In genomic region chr4:18945464-18945863, GRCh38 we compare ENCODE assay signal across 35 cellular contexts.
"Had no signal": no experiment of that assay in that cellular context is flagged by ENCODE, and none has a peak within 500 bp of the region (broad histone marks: within the 10 kb centered on the region; RNA-seq: fewer than 3 reads in every experiment).

No MANE protein-coding gene starts in this region.

- H3K27me3 ChIP-seq: MG63 had no signal

- H3K36me3 ChIP-seq: MG63 had no signal

- DNase-seq: Karpas-422, Kasumi-1, MG63, MM.1S, MV-4-11, NCI-H1048, NCI-H1092, NCI-H1092 treated with DMSO at 0.1 percent for 48 hours, NCI-H1105, NCI-H1105 treated with DMSO at 0.1 percent for 48 hours, NCI-H1417, NCI-H1417 treated with DMSO at 0.1 percent for 48 hours, NCI-H1436, NCI-H1436 treated with DMSO at 0.1 percent for 48 hours, NCI-H146, NCI-H1694, NCI-H1694 treated with DMSO at 0.1 percent for 48 hours, NCI-H187, NCI-H187 treated with DMSO at 0.1 percent for 48 hours, NCI-H1930, NCI-H2029, NCI-H2029 treated with DMSO at 0.1 percent for 48 hours, NCI-H2081, NCI-H2081 treated with DMSO at 0.1 percent for 48 hours, NCI-H2107, NCI-H2171, NCI-H2171 treated with DMSO at 0.1 percent for 48 hours, NCI-H2227 treated with DMSO at 0.1 percent for 48 hours, NCI-H226, NCI-H345, NCI-H446, NCI-H446 treated with DMSO at 0.1 percent for 48 hours, NCI-H510A, NCI-H510A treated with DMSO at 0.1 percent for 48 hours, NCI-H524 had no signal

- H3K9me3 ChIP-seq: MG63 had no signal

- H3K4me3 ChIP-seq: MG63 had no signal
